Comparison of ENCODE assay signal across 7 cellular contexts in the genomic region with DNA sequence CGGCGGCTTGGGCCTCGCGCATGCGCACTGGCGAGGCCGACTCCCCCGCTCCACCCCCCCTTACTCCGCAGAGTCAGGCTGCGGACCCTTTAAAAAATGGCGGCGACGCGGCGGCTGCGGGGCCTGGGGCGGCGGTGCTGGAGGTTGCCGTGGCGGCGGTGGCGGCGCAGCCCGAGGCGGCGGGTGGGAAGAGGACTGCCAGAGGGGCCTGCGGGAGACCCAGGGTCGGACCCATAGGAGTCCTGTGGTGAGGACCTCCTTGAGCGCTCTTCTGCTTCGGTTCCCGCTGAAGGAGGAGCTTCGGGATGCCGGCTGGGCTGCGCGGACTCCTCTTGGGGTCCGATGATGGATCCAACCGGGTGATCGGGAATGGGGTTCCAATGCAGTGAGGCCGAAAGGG.
DNase-seq lines count a peak whose midpoint lies in the region; ATAC-seq, FAIRE-seq and TF ChIP-seq lines count a peak whose summit lies in the region.
"Not testable (repeated sequence)": the region's sequence is repeated elsewhere in the genome, so short reads cannot be mapped to it uniquely, and the experiment has no call there.

No MANE protein-coding gene starts in this region.

- not testable (repeated sequence) for H2BK120ac ChIP-seq in neuronal stem cell (ENCODE audit: low read depth, low read length)

- H3K27me3 ChIP-seq in heart right ventricle; neuronal stem cell (ENCODE audit: control insufficient read depth in 3 of 3, insufficient read depth in 3 of 3, low read depth in 1 of 3, low read length in 3 of 3); sigmoid colon: not testable (repeated sequence)

- TF ChIP-seq EP300 in sigmoid colon (IDR thresholded peaks at IDR 0.05), result not testable (repeated sequence)

- H3K9me3 Mint-ChIP-seq in T-helper 2 cell treated with Interferon-gamma antibody and Interleukin-4, amounts not matched to agents 5 μg/mL and 100 μg/mL, for 36 hours; activated CD4-positive, alpha-beta memory T cell treated with anti-CD3 and anti-CD28 coated beads, Interleukin-2, amount 10 ng/mL, durations not matched to agents 7 days and 5 days: not testable (repeated sequence)

- H3K18ac ChIP-seq in neuronal stem cell (ENCODE audit: low read length), result peak overlapping the region; percentile 91

- not testable (repeated sequence) for H3K27ac Mint-ChIP-seq in T-helper 2 cell treated with Interferon-gamma antibody and Interleukin-4, amounts not matched to agents 5 μg/mL and 100 μg/mL, for 36 hours; activated CD4-positive, alpha-beta memory T cell treated with anti-CD3 and anti-CD28 coated beads, Interleukin-2, amount 10 ng/mL, durations not matched to agents 7 days and 5 days

- H2BK15ac ChIP-seq in neuronal stem cell (ENCODE audit: low read length), result not testable (repeated sequence)

- H2AFZ ChIP-seq in neuronal stem cell (ENCODE audit: low read length), result not testable (repeated sequence)

- FAIRE-seq in kidney (lab: Jason Lieb, UNC), result not testable (repeated sequence)

- peak overlapping the region; percentile 88 for H2BK12ac ChIP-seq in neuronal stem cell (ENCODE audit: low read length)

- not testable (repeated sequence) for TF ChIP-seq CTCF in heart right ventricle (IDR thresholded peaks at IDR 0.05); kidney (IDR thresholded peaks at IDR 0.05; ENCODE audit: borderline replicate concordance, extremely low read depth, insufficient read depth); sigmoid colon (IDR thresholded peaks at IDR 0.05)

- WGBS in heart right ventricle, 2 donors, result 68 to 85% methylated on average over 24 to 25 of the region's 39 CpGs
- WGBS in neuronal stem cell (ENCODE audit: extremely low coverage in 2 of 2, insufficient read length in 2 of 2, insufficient replicate concordance in 1 of 2), 2 donors, result no CpG with 5 or more reads among the region's 39 CpGs
- 90 to 94% methylated on average over 28 to 29 of the region's 39 CpGs for WGBS in sigmoid colon, 2 donors

- not testable (repeated sequence) for H3K4me3 Mint-ChIP-seq in T-helper 2 cell treated with Interferon-gamma antibody and Interleukin-4, amounts not matched to agents 5 μg/mL and 100 μg/mL, for 36 hours; activated CD4-positive, alpha-beta memory T cell treated with anti-CD3 and anti-CD28 coated beads, Interleukin-2, amount 10 ng/mL, durations not matched to agents 7 days and 5 days

- H3K79me1 ChIP-seq in neuronal stem cell (ENCODE audit: low read depth, low read length), result not testable (repeated sequence)

- not testable (repeated sequence) for ATAC-seq in heart right ventricle

- not testable (repeated sequence) for H3K9ac ChIP-seq in kidney (ENCODE audit: low read length in 2 of 2); neuronal stem cell (ENCODE audit: low read depth, low read length, poor library complexity)

- peak overlapping the region in 1 of 10 donors; percentile 34 for H3K4me3 ChIP-seq in heart right ventricle
- H3K4me3 ChIP-seq in kidney (ENCODE audit: low read length in 2 of 2); neuronal stem cell (ENCODE audit: low read length in 2 of 2); sigmoid colon: not testable (repeated sequence)

- not testable (repeated sequence) for H3K27me3 Mint-ChIP-seq in T-helper 2 cell treated with Interferon-gamma antibody and Interleukin-4, amounts not matched to agents 5 μg/mL and 100 μg/mL, for 36 hours (ENCODE audit: low read depth); activated CD4-positive, alpha-beta memory T cell treated with anti-CD3 and anti-CD28 coated beads, Interleukin-2, amount 10 ng/mL, durations not matched to agents 7 days and 5 days

- not testable (repeated sequence) for H3K4me1 ChIP-seq in heart right ventricle; kidney (ENCODE audit: control insufficient read depth in 1 of 2, insufficient read depth in 1 of 2, low read depth in 1 of 2, low read length in 2 of 2); neuronal stem cell (ENCODE audit: control insufficient read depth in 2 of 2, insufficient read depth in 1 of 2, low read depth in 1 of 2, low read length in 2 of 2); sigmoid colon

- not testable (repeated sequence) for H3K36me3 Mint-ChIP-seq in T-helper 2 cell treated with Interferon-gamma antibody and Interleukin-4, amounts not matched to agents 5 μg/mL and 100 μg/mL, for 36 hours (ENCODE audit: low read depth); activated CD4-positive, alpha-beta memory T cell treated with anti-CD3 and anti-CD28 coated beads, Interleukin-2, amount 10 ng/mL, durations not matched to agents 7 days and 5 days (ENCODE audit: low read depth)

- DNase-seq in T-helper 2 cell treated with Interferon-gamma antibody and Interleukin-4, amounts not matched to agents 5 μg/mL and 100 μg/mL, for 36 hours (ENCODE audit: low spot score), result peak; percentile 38
- DNase-seq in activated CD4-positive, alpha-beta memory T cell treated with anti-CD3 and anti-CD28 coated beads, Interleukin-2, amount 10 ng/mL, durations not matched to agents 7 days and 5 days, result peak; percentile 24
- peak; percentile 17 for DNase-seq in central memory CD4-positive, alpha-beta T cell
- peak; percentile 29 to 39 for DNase-seq in heart right ventricle
- DNase-seq in kidney, result peak; percentile 77
- not testable (repeated sequence) for DNase-seq in neuronal stem cell (ENCODE audit: low spot score)
- peak; percentile 55 for DNase-seq in sigmoid colon

- H3K4me2 ChIP-seq in neuronal stem cell (ENCODE audit: insufficient read depth, low read length, poor library complexity, severe bottlenecking), result not testable (repeated sequence)

- not testable (repeated sequence) for H2AK5ac ChIP-seq in neuronal stem cell (ENCODE audit: low read depth, low read length)

- H3K9me3 ChIP-seq in heart right ventricle, result peaks cover 0 to 16% (median 3%) of the 10 kb centered on the region in 11 donors
- H3K9me3 ChIP-seq in kidney (ENCODE audit: control insufficient read depth in 1 of 2, low read length in 2 of 2); neuronal stem cell (replicated peaks in 1 of 2; ENCODE audit: control insufficient read depth in 2 of 2, insufficient read depth in 1 of 2, low read depth in 1 of 2, low read length in 2 of 2): not testable (repeated sequence)
- peaks cover 0 to 13% (median 5%) of the 10 kb centered on the region in 4 donors for H3K9me3 ChIP-seq in sigmoid colon

- CTCF ChIA-PET in activated CD4-positive, alpha-beta memory T cell treated with anti-CD3 and anti-CD28 coated beads, Interleukin-2, amount 10 ng/mL, durations not matched to agents 7 days and 5 days (lab: Charles Lee), result not testable (repeated sequence)

- not testable (repeated sequence) for H3K4me1 Mint-ChIP-seq in T-helper 2 cell treated with Interferon-gamma antibody and Interleukin-4, amounts not matched to agents 5 μg/mL and 100 μg/mL, for 36 hours (ENCODE audit: low read depth); activated CD4-positive, alpha-beta memory T cell treated with anti-CD3 and anti-CD28 coated beads, Interleukin-2, amount 10 ng/mL, durations not matched to agents 7 days and 5 days

- H3K36me3 ChIP-seq in heart right ventricle; kidney (ENCODE audit: control insufficient read depth in 1 of 2, insufficient read depth in 2 of 2, low read length in 2 of 2); neuronal stem cell (replicated peaks in 1 of 2; ENCODE audit: control insufficient read depth in 2 of 2, insufficient read depth in 2 of 2, low read length in 2 of 2); sigmoid colon: not testable (repeated sequence)

- H3K4ac ChIP-seq in neuronal stem cell (ENCODE audit: low read length), result not testable (repeated sequence)

- not testable (repeated sequence) for TF ChIP-seq POLR2A in sigmoid colon (IDR thresholded peaks at IDR 0.05)

- H4K8ac ChIP-seq in neuronal stem cell (ENCODE audit: low read depth, low read length), result not testable (repeated sequence)

- intact Hi-C loops in heart right ventricle (cut with DNase I); kidney (cut with DNase I); sigmoid colon (cut with DNase I): not testable (repeated sequence)

- not testable (repeated sequence) for H4K91ac ChIP-seq in neuronal stem cell (ENCODE audit: low read depth, low read length, poor library complexity)

- H3K14ac ChIP-seq in neuronal stem cell (ENCODE audit: low read length), result peak overlapping the region; percentile 94

- H2BK5ac ChIP-seq in neuronal stem cell (ENCODE audit: low read length), result not testable (repeated sequence)

- POLR2A ChIA-PET in activated CD4-positive, alpha-beta memory T cell treated with anti-CD3 and anti-CD28 coated beads, Interleukin-2, amount 10 ng/mL, durations not matched to agents 7 days and 5 days (lab: Charles Lee), result not testable (repeated sequence)

- peak overlapping the region; percentile 97 for H3K23ac ChIP-seq in neuronal stem cell (ENCODE audit: low read depth, low read length, poor library complexity)

- not testable (repeated sequence) for H3K27ac ChIP-seq in heart right ventricle; kidney (ENCODE audit: low read depth in 2 of 2, low read length in 2 of 2); neuronal stem cell (replicated peaks; ENCODE audit: low read length); sigmoid colon
